ENCODE assay signal across 8 cellular contexts in genomic region chr10:49518982-49519578, GRCh38. TPM values are rescaled to one million over a fixed set of nuclear protein-coding genes. Genes with fewer than 3 reads are reported as not detected.
DNase-seq lines count a peak whose midpoint lies in the region; ATAC-seq and TF ChIP-seq lines count a peak whose summit lies in the region.

No MANE protein-coding gene starts in this region.

- H3K79me2 ChIP-seq in osteoblast (ENCODE audit: insufficient read depth, low read length), result peaks cover 92% of the 10 kb centered on the region

- no peak overlapping the region for H2AFZ ChIP-seq in osteoblast (ENCODE audit: low read length)

- ATAC-seq in WTC11, result peak; percentile 80
- no peak for ATAC-seq in GM21515 (IDR thresholded peaks at IDR 0.05; ENCODE audit: unreplicated experiment)

- POLR2A ChIA-PET in GM10248 (lab: Yijun Ruan, JAX), result interaction anchor here (1.4 to 1.7 kb wide), 2 partner anchors 20 to 111 kb away, joined by 3 to 4 read pairs; partner anchors contain the start of gene ERCC6
- POLR2A ChIA-PET in WTC11 (lab: Charles Lee), result no interaction called here

- H3K4me2 ChIP-seq in osteoblast (ENCODE audit: insufficient read depth, low read length), result no peak overlapping the region

- no peaks in the 10 kb centered on the region for H3K9me3 ChIP-seq in osteoblast (ENCODE audit: low read depth, low read length)

- peaks cover 39% of the 10 kb centered on the region for H4K20me1 ChIP-seq in osteoblast (ENCODE audit: insufficient read depth, low read length)

- no peaks in the 10 kb centered on the region for H3K9me3 Mint-ChIP-seq in WTC11

- no peak overlapping the region for H3K4me3 Mint-ChIP-seq in WTC11

- H3K27me3 Mint-ChIP-seq in WTC11 (ENCODE audit: low read depth), result no peaks in the 10 kb centered on the region

- CTCF ChIA-PET in GM10248 (lab: Yijun Ruan, JAX) (interaction anchor here (0.7 to 11.0 kb wide), 23 partner anchors 7 to 862 kb away, joined by 3 to 108 read pairs (median 5); partner anchors contain the start of gene ERCC6), WTC11 (lab: Charles Lee) (interaction anchor here (0.6 to 3.3 kb wide), 28 partner anchors 8 to 862 kb away, joined by 3 to 70 read pairs (median 4); partner anchors contain the start of gene ERCC6)

- TF ChIP-seq CTCF in GM10248 (IDR thresholded peaks at IDR 0.05; ENCODE audit: control extremely low read depth, extremely low read depth, low read depth, missing control alignments), result peak; percentile 49
- TF ChIP-seq CTCF in LNCaP clone FGC (IDR thresholded peaks at IDR 0.05; ENCODE audit: control insufficient read depth, extremely low read depth, insufficient read depth), result peak; percentile 75
- TF ChIP-seq CTCF in WTC11 (IDR thresholded peaks at IDR 0.05), result peak; percentile 64
- peak; percentile 74 for TF ChIP-seq CTCF in osteoblast (IDR thresholded peaks at IDR 0.05; ENCODE audit: extremely low read depth, low read depth, low read length)

- peaks cover 22% of the 10 kb centered on the region for H3K4me1 Mint-ChIP-seq in WTC11

- no peak overlapping the region for H3K4me3 ChIP-seq in LNCaP clone FGC (ENCODE audit: low read depth, low read length)
- no peak overlapping the region for H3K4me3 ChIP-seq in osteoblast (ENCODE audit: insufficient read depth, low read length)

- no peaks in the 10 kb centered on the region for H3K4me1 ChIP-seq in osteoblast (ENCODE audit: insufficient read depth, low read length)

- H3K36me3 ChIP-seq in osteoblast (ENCODE audit: insufficient read depth, low read length), result peaks cover 66% of the 10 kb centered on the region

- DNase-seq in AG20443 (ENCODE audit: low spot score), result peak; percentile 71
- DNase-seq in GM10248 (ENCODE audit: extremely low spot score), result peak; percentile 42
- no peak for DNase-seq in LNCaP clone FGC (ENCODE audit: low read depth)
- peak; percentile 24 for DNase-seq in WTC11 (ENCODE audit: low spot score)
- peak; percentile 43 for DNase-seq in fibroblast of the conjunctiva (ENCODE audit: low read depth)
- DNase-seq in osteoblast (ENCODE audit: insufficient read length, low spot score, missing footprints), result peak; percentile 55
- no peak for DNase-seq in COR-L47 (lab: John Stamatoyannopoulos, UW)

- no peak overlapping the region for H3K27ac Mint-ChIP-seq in WTC11

- no peak overlapping the region for H3K27ac ChIP-seq in osteoblast (ENCODE audit: low read depth, low read length)

- no peaks in the 10 kb centered on the region for H3K27me3 ChIP-seq in osteoblast (ENCODE audit: insufficient read depth, low read length)

- peaks cover 7% of the 10 kb centered on the region; the same call in 1 of the 2 replicates for H3K36me3 Mint-ChIP-seq in WTC11

TF ChIP-seq in WTC11, 78 proteins besides CTCF, POLR2A, EP300 and RAD21 (continues in another document):
- TF ChIP-seq ZNF317 (CRISPR knock-in tag; IDR thresholded peaks at IDR 0.05; ENCODE audit: borderline replicate concordance, low read depth) (no peak), ETV6 (CRISPR knock-in tag; IDR thresholded peaks at IDR 0.05) (no peak), STAT6 (CRISPR knock-in tag; conservative IDR thresholded peaks at IDR 0.05; ENCODE audit: low read depth) (no peak), SOX15 (CRISPR knock-in tag; IDR thresholded peaks at IDR 0.05) (no peak), MLX (CRISPR knock-in tag; IDR thresholded peaks at IDR 0.05) (no peak), FOXK1 (CRISPR knock-in tag; IDR thresholded peaks at IDR 0.05) (no peak), ZSCAN18 (CRISPR knock-in tag; IDR thresholded peaks at IDR 0.05) (no peak), GRHL2 (CRISPR knock-in tag; IDR thresholded peaks at IDR 0.05; ENCODE audit: insufficient replicate concordance, severe bottlenecking) (no peak), ZNF232 (CRISPR knock-in tag; IDR thresholded peaks at IDR 0.05) (no peak), MYBL2 (CRISPR knock-in tag; IDR thresholded peaks at IDR 0.05) (no peak), ZNF416 (CRISPR knock-in tag; IDR thresholded peaks at IDR 0.05) (no peak), MXD4 (CRISPR knock-in tag; IDR thresholded peaks at IDR 0.05; ENCODE audit: borderline replicate concordance) (no peak), E2F4 (CRISPR knock-in tag; IDR thresholded peaks at IDR 0.05; ENCODE audit: borderline replicate concordance, low read depth) (no peak), FOXJ3 (CRISPR knock-in tag; IDR thresholded peaks at IDR 0.05; ENCODE audit: borderline replicate concordance) (no peak), ARID4B (CRISPR knock-in tag; IDR thresholded peaks at IDR 0.05; ENCODE audit: borderline replicate concordance) (no peak)

RNA-seq across cellular contexts. Expression of gene ERCC6, which starts 19.8 kb away (rescaled TPM):
- total RNA-seq in WTC11 (2021) (10.9 to 14.5 TPM (median 14.3 TPM) in 3 replicates), osteoblast (52.7 and 54.3 TPM in 2 replicates)

Comparison
In these comparisons a context has a peak if more than half of its experiments do, and no peak if none do; other contexts are left out.
1. DNase-seq: peak in AG20443 (single experiment), GM10248 (single experiment), WTC11 (single experiment), fibroblast of the conjunctiva (single experiment) and osteoblast (single experiment); none in LNCaP clone FGC (single experiment) and COR-L47 (single experiment).
2. Peak in every context shown above with its lines, with median percentiles within 50 percentile points of each other: CTCF ChIP-seq.